ENCODE assay signal across 9 cellular contexts in the genomic region with DNA sequence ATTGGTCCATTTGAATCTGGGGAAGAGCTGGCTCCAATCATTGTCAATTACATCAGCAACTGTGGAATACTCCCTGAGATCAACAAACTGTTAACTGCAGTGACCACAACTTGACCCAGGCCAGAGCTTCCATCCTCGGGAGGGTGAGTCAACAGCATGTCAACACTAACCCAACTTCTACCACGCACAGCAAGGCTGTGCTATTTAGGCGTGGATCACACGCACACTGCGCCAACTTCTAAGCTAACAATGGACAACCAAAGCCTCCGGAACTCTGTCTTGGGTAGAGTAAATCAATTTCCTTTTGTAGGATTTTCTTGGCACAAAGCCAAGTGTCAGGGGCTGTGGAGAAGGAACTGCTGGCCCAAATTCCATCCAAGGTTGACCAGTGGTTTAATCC. TPM values are rescaled to one million over a fixed set of nuclear protein-coding genes. Genes with fewer than 3 reads are reported as not detected.
DNase-seq lines count a peak whose midpoint lies in the region; ATAC-seq and TF ChIP-seq lines count a peak whose summit lies in the region.
"Had no signal": no experiment of that assay in that cellular context is flagged by ENCODE, and none has a peak within 500 bp of the region (broad histone marks: within the 10 kb centered on the region; RNA-seq: fewer than 3 reads in every experiment).

No MANE protein-coding gene starts in this region.

- H3K4me3 ChIP-seq in epithelial cell of proximal tubule (ENCODE audit: low read depth, low read length): no peak overlapping the region
- H3K4me3 ChIP-seq in neutrophil (ENCODE audit: low read depth in 1 of 2, low read length in 1 of 2): no peak overlapping the region
- no peak overlapping the region for H3K4me3 ChIP-seq in Karpas-422 (ENCODE audit: low read length)

- H3K9me3 ChIP-seq in neutrophil (no peaks in the 10 kb centered on the region), Karpas-422 (ENCODE audit: low read length) (peaks cover 8% of the 10 kb centered on the region)

- no peaks in the 10 kb centered on the region for H4K20me1 ChIP-seq in Karpas-422 (ENCODE audit: insufficient read depth, low read depth, low read length)

- DNase-seq in DMS53 treated with DMSO at 0.1 percent for 48 hours (lab: John Stamatoyannopoulos, UW; ENCODE audit: unreplicated experiment): peak; percentile 61
- peak; percentile 60 for DNase-seq in NCI-H748 (lab: John Stamatoyannopoulos, UW; ENCODE audit: unreplicated experiment)
- peak; percentile 99 for DNase-seq in epithelial cell of proximal tubule (ENCODE audit: low read depth)
- DNase-seq in Karpas-422: no peak
- DNase-seq in activated effector memory CD4-positive, alpha-beta T cell treated with anti-CD3 and anti-CD28 coated beads, Interleukin-2, amount 50 U/mL, for 16 hours: no peak
- DNase-seq: NCI-H1105 treated with DMSO at 0.1 percent for 48 hours had no signal

- H3K36me3 ChIP-seq in neutrophil (no peaks in the 10 kb centered on the region), Karpas-422 (ENCODE audit: insufficient read depth, low read length) (no peaks in the 10 kb centered on the region)

- H3K27me3 ChIP-seq in neutrophil (no peaks in the 10 kb centered on the region), Karpas-422 (ENCODE audit: low read length) (no peaks in the 10 kb centered on the region)

- no peak overlapping the region for H3K9ac ChIP-seq in Karpas-422 (ENCODE audit: low read length)

- no peak overlapping the region for H3K4me2 ChIP-seq in Karpas-422 (ENCODE audit: low read depth, low read length, poor library complexity, severe bottlenecking)

- H3K9me2 ChIP-seq in Karpas-422 (replicated peaks; ENCODE audit: insufficient read depth, low read length): no peaks in the 10 kb centered on the region

- H2AFZ ChIP-seq in Karpas-422 (ENCODE audit: low read length): no peak overlapping the region

- TF ChIP-seq CTCF in epithelial cell of proximal tubule (conservative IDR thresholded peaks at IDR 0.05; ENCODE audit: low read depth, low read length) (no peak), neutrophil (IDR thresholded peaks at IDR 0.05) (no peak)

- ATAC-seq in GM21825 (IDR thresholded peaks at IDR 0.05; ENCODE audit: unreplicated experiment): no peak
- no peak for ATAC-seq in HG02623 (IDR thresholded peaks at IDR 0.05; ENCODE audit: unreplicated experiment)

- peaks cover 47 to 53% of the 10 kb centered on the region in 2 experiments for H3K4me1 ChIP-seq in neutrophil (ENCODE audit: control insufficient read depth in 1 of 2, insufficient read depth in 1 of 2, low read depth in 1 of 2, low read length in 1 of 2)
- no peaks in the 10 kb centered on the region for H3K4me1 ChIP-seq in Karpas-422 (ENCODE audit: low read length)

- no peaks in the 10 kb centered on the region for H3K79me2 ChIP-seq in Karpas-422 (ENCODE audit: low read length)

- H3K27ac ChIP-seq in neutrophil (peak overlapping the region; percentile 77), Karpas-422 (ENCODE audit: low read length) (no peak overlapping the region)

RNA-seq across cellular contexts. Expression of a gene that starts 30.4 kb away (rescaled TPM):
- total RNA-seq in epithelial cell of proximal tubule: 205 and 510 TPM in 2 replicates
- not detected in 2 replicates for total RNA-seq in Karpas-422 (2014; rRNA removed; shearing (Covaris generic); ENCODE audit: low replicate concordance)

Comparison
In these comparisons a context has a peak if more than half of its experiments do, and no peak if none do; other contexts are left out.
1. DNase-seq: peak in DMS53 treated with DMSO at 0.1 percent for 48 hours (single experiment), NCI-H748 (single experiment) and epithelial cell of proximal tubule (single experiment); none in Karpas-422 (single experiment) and activated effector memory CD4-positive, alpha-beta T cell treated with anti-CD3 and anti-CD28 coated beads, Interleukin-2, amount 50 U/mL, for 16 hours (single experiment).
2. RNA of a gene that starts 30.4 kb away (total RNA-seq): 205 to 510 TPM in epithelial cell of proximal tubule; not detected in Karpas-422; every median in the first group is over 100 times any median in the second.